In genomic region chr19:36114763-36115452, GRCh38 we compare ENCODE assay signal across 8 cellular contexts. TPM values are rescaled to one million over a fixed set of nuclear protein-coding genes. Genes with fewer than 3 reads are reported as not detected.
A peak's percentile ranks its signal among the peaks of the same experiment; 100 is the strongest.
DNase-seq lines count a peak whose midpoint lies in the region; ATAC-seq and TF ChIP-seq lines count a peak whose summit lies in the region.

TSS of gene POLR2I (minus strand) at chr19:36114875. CDS start at chr19:36114856, 19 bp downstream.

- peak within 1 kb of the TSS; percentile 83 for H2AFZ ChIP-seq in SK-N-SH (ENCODE audit: low read depth)

- no peaks in the 10 kb centered on the region for H3F3A ChIP-seq in SK-N-SH (replicated peaks; ENCODE audit: insufficient read depth)

- H3K9me2 ChIP-seq in SK-N-SH, result no peaks in the 10 kb centered on the region

- peak within 1 kb of the TSS; percentile 98 for H3K4me2 ChIP-seq in SK-N-SH

- H3K27ac ChIP-seq in SK-N-SH (ENCODE audit: low read depth in 2 of 2, low read length in 1 of 2) (peak within 1 kb of the TSS; percentile 80 to 96), gastroesophageal sphincter (peak within 1 kb of the TSS; percentile 68 to 96 (median 93))

- under 1% methylated on average over 37 of the region's 59 CpGs for WGBS in SK-N-SH (ENCODE audit: low lambda C conversion rate)
- WGBS in gastroesophageal sphincter (ENCODE audit: low coverage in 1 of 2), 2 donors, result 0% methylated on average over 8 of the region's 59 CpGs; no CpG with 5 or more reads in 1 of the 2 donors

- H3K9me3 ChIP-seq in SK-N-SH (no peaks in the 10 kb centered on the region), gastroesophageal sphincter (no peaks in the 10 kb centered on the region)

- H3K4me3 ChIP-seq in SK-N-SH (ENCODE audit: low read depth in 2 of 2, low read length in 1 of 2) (peak within 1 kb of the TSS; percentile 85 to 87), gastroesophageal sphincter (peak within 1 kb of the TSS; percentile 55 to 89)

- ATAC-seq in HG02571 (IDR thresholded peaks at IDR 0.05; ENCODE audit: unreplicated experiment) (peak; percentile 73), gastroesophageal sphincter (peak; percentile 97)

- TF ChIP-seq EP300 in SK-N-SH (IDR thresholded peaks at IDR 0.05; ENCODE audit: borderline replicate concordance in 1 of 2, low read depth in 1 of 2, low read length in 1 of 2), result 0 out of 4 replicates have a peak, but pooled peaks of 1 of the 2 experiments have one; percentile 2
- TF ChIP-seq EP300 in gastroesophageal sphincter (IDR thresholded peaks at IDR 0.05), result no peak

- CTCF ChIA-PET in SK-N-SH (lab: Yijun Ruan, JAX), result interaction anchor here (0.9 to 3.5 kb wide), 5 partner anchors 13 to 233 kb away, joined by 3 to 14 read pairs (median 7); no protein-coding TSS in a partner anchor

- H3K4me1 ChIP-seq in SK-N-SH (ENCODE audit: control insufficient read depth in 1 of 2, insufficient read depth in 2 of 2, low read depth in 1 of 2, low read length in 1 of 2) (peaks cover 6 to 22% of the 10 kb centered on the region in 2 experiments; a peak in 1 of 4 replicates), gastroesophageal sphincter (peaks cover 0 to 56% (median 18%) of the 10 kb centered on the region in 3 donors)

- TF ChIP-seq CTCF in SK-N-SH (IDR thresholded peaks at IDR 0.05) (no peak), gastroesophageal sphincter (IDR thresholded peaks at IDR 0.05) (no peak)

- POLR2A ChIA-PET in SK-N-SH (lab: Yijun Ruan, JAX), result interaction anchor here (1.0 to 1.8 kb wide), 8 partner anchors 10 to 218 kb away, joined by 3 to 6 read pairs (median 4); partner anchors contain the start of genes ZNF146 and ZNF565

- TF ChIP-seq POLR2A in gastroesophageal sphincter (IDR thresholded peaks at IDR 0.05), result peak; percentile 72 to 79

- peaks cover 24 to 28% of the 10 kb centered on the region in 2 experiments for H3K36me3 ChIP-seq in SK-N-SH (replicated peaks in 1 of 2; ENCODE audit: control insufficient read depth in 1 of 2, insufficient read depth in 2 of 2, low read length in 1 of 2)
- H3K36me3 ChIP-seq in gastroesophageal sphincter, result peaks cover 0 to 71% of the 10 kb centered on the region in 2 donors

- no peaks in the 10 kb centered on the region for H3K27me3 ChIP-seq in SK-N-SH (ENCODE audit: insufficient read depth)
- no peaks in the 10 kb centered on the region for H3K27me3 ChIP-seq in gastroesophageal sphincter

- TF ChIP-seq RAD21 in SK-N-SH (IDR thresholded peaks at IDR 0.05; ENCODE audit: low read length), result no peak

- no peaks in the 10 kb centered on the region for H4K20me1 ChIP-seq in SK-N-SH (ENCODE audit: insufficient read depth)

- peak; percentile 100 for DNase-seq in GM04504 (ENCODE audit: low read depth)
- DNase-seq in NCI-H1048 (lab: John Stamatoyannopoulos, UW), result peak; percentile 98
- peak; percentile 97 for DNase-seq in SK-N-SH
- DNase-seq in activated naive CD4-positive, alpha-beta T cell treated with anti-CD3 and anti-CD28 coated beads, Interleukin-2, amount 50 U/mL, for 16 hours, result peak; percentile 98
- DNase-seq in non-pigmented ciliary epithelial cell (ENCODE audit: low read depth), result peak; percentile 99
- peak; percentile 100 for DNase-seq in superior temporal gyrus (ENCODE audit: extremely low spot score)

- H3K79me2 ChIP-seq in SK-N-SH (ENCODE audit: insufficient read depth), result peaks cover 46% of the 10 kb centered on the region; the same call in 1 of the 2 replicates

- peak within 1 kb of the TSS; percentile 69 for H3K9ac ChIP-seq in SK-N-SH

TF ChIP-seq in SK-N-SH, 30 proteins besides CTCF, POLR2A, EP300 and RAD21 (continues in another document):
- TF ChIP-seq FOXJ3 (CRISPR knock-in tag; IDR thresholded peaks at IDR 0.05) (no peak), GATA2 (CRISPR knock-in tag; IDR thresholded peaks at IDR 0.05) (no peak), TEAD4 (IDR thresholded peaks at IDR 0.05; ENCODE audit: borderline replicate concordance, insufficient read depth) (no peak), MEF2A (IDR thresholded peaks at IDR 0.05; ENCODE audit: borderline replicate concordance, low read depth) (no peak), MXI1 (IDR thresholded peaks at IDR 0.05; ENCODE audit: low read depth, low read length) (peak; percentile 99), GABPA (IDR thresholded peaks at IDR 0.05; ENCODE audit: low read depth) (no peak), USF2 (IDR thresholded peaks at IDR 0.05; ENCODE audit: borderline replicate concordance, low read depth, low read length) (0 out of 2 replicates have a peak, but pooled peaks have one; percentile 45), POLR2AphosphoS5 (IDR thresholded peaks at IDR 0.05; ENCODE audit: low read depth, low read length) (peak; percentile 73), TAF1 (IDR thresholded peaks at IDR 0.05; ENCODE audit: borderline replicate concordance, low read depth, low read length) (0 out of 2 replicates have a peak, but pooled peaks have one; percentile 55), NRF1 (IDR thresholded peaks at IDR 0.05; ENCODE audit: low read depth, low read length) (peak; percentile 89), RFX5 (IDR thresholded peaks at IDR 0.05; ENCODE audit: low read length) (peak; percentile 76), RXRA (IDR thresholded peaks at IDR 0.05; ENCODE audit: borderline replicate concordance, low read depth) (no peak), CHD2 (IDR thresholded peaks at IDR 0.05; ENCODE audit: low read length, partially characterized antibody) (peak; percentile 48), REST (IDR thresholded peaks at IDR 0.05; ENCODE audit: low read depth, low read length) (0 out of 2 replicates have a peak, but pooled peaks have one; percentile 26), JUND (IDR thresholded peaks at IDR 0.05) (no peak), NFIC (IDR thresholded peaks at IDR 0.05; ENCODE audit: borderline replicate concordance) (peak; percentile 55), RCOR1 (IDR thresholded peaks at IDR 0.05; ENCODE audit: low read length) (0 out of 2 replicates have a peak, but pooled peaks have one; percentile 7), ELF1 (IDR thresholded peaks at IDR 0.05) (peak; percentile 25; the same call in 1 of the 2 replicates), SMC3 (IDR thresholded peaks at IDR 0.05; ENCODE audit: low read depth, low read length) (no peak), FOXM1 (IDR thresholded peaks at IDR 0.05; ENCODE audit: low read depth) (no peak), TCF12 (IDR thresholded peaks at IDR 0.05) (peak; percentile 21; the same call in 1 of the 2 replicates), PBX3 (IDR thresholded peaks at IDR 0.05) (0 out of 2 replicates have a peak, but pooled peaks have one; percentile 22), FOSL2 (IDR thresholded peaks at IDR 0.05; ENCODE audit: borderline replicate concordance, low read depth) (no peak)

RNA-seq across cellular contexts. Expression of gene POLR2I, which starts in this region (rescaled TPM):
- polyA plus RNA-seq in SK-N-SH (2012; rRNA removed), result 54.8 and 140 TPM in 2 replicates
- polyA plus RNA-seq in SK-N-SH (2012; cell fraction: cytosol; rRNA removed), result 63.6 and 68.8 TPM in 2 replicates
- polyA plus RNA-seq in SK-N-SH (2012; cell fraction: nucleus; rRNA removed), result 33.0 and 56.9 TPM in 2 replicates
- 10 to 100 TPM; 49.3 to 60.2 (median 54.1) TPM for total RNA-seq in gastroesophageal sphincter

Comparison
In these comparisons a context has a peak if more than half of its experiments do, and no peak if none do; other contexts are left out.
1. Peak in every context shown above with its lines: DNase-seq, ATAC-seq, H3K4me3 ChIP-seq and H3K27ac ChIP-seq.